In the genomic region with DNA sequence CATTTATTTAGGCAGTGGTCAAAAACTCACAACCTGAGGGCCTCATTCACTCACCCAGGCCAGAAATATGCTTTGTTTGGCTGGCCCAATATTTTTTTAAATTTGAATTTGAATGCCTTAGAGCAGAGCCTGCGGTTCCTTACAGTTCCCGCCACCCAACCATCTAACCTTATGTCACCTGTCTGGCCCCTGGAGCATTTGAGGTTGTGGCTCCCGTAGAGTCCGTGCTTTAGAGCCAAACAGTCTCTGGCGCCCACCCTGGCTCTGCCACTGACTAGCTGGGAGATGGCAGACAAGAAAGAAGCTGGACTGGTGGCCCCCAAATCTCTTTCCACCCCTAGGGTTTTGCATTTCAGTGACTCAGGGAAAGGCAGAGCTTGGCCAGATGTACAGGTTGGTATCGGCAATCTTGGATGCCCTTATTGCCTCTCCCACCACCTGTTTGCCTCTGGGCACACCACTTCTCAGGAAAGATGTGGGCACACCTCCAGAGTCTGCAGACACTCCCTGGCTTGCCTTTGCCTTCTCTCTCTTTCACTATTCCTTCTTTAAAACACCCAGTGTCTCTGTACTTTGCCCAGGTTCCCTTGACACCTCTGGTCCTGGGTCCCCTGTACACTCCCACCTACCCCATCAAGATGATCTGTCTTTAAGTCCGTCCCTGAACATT, we compare ENCODE assay signal across 10 cellular contexts. TPM values are rescaled to one million over a fixed set of nuclear protein-coding genes. Genes with fewer than 3 reads are reported as not detected.
DNase-seq lines count a peak whose midpoint lies in the region; ATAC-seq lines count a peak whose summit lies in the region.
"Had no signal": no experiment of that assay in that cellular context is flagged by ENCODE, and none has a peak within 500 bp of the region (broad histone marks: within the 10 kb centered on the region; RNA-seq: fewer than 3 reads in every experiment).

No MANE protein-coding gene starts in this region.

- H3K36me3 Mint-ChIP-seq in stimulated activated naive CD8-positive, alpha-beta T cell treated with anti-CD3 and anti-CD28 coated beads, Interleukin-15, Interleukin-2, amounts not matched to agents 100 ng/mL and 50 ng/mL, for 24 hours (ENCODE audit: low read depth): peaks cover 23% of the 10 kb centered on the region
- peaks cover 26% of the 10 kb centered on the region for H3K36me3 Mint-ChIP-seq in activated naive CD8-positive, alpha-beta T cell treated with anti-CD3 and anti-CD28 coated beads for 36 hours

- H3K27ac ChIP-seq in mesodermal cell (ENCODE audit: low read depth, low read length, severe bottlenecking): peak overlapping the region; percentile 72

- peak overlapping the region; percentile 56 for H3K27ac Mint-ChIP-seq in stimulated activated naive CD8-positive, alpha-beta T cell treated with anti-CD3 and anti-CD28 coated beads, Interleukin-15, Interleukin-2, amounts not matched to agents 100 ng/mL and 50 ng/mL, for 24 hours
- H3K27ac Mint-ChIP-seq in stimulated activated naive CD8-positive, alpha-beta T cell treated with anti-CD3 and anti-CD28 coated beads, Interleukin-15, amount 100 ng/mL, for 72 hours: no peak overlapping the region
- H3K27ac Mint-ChIP-seq in activated naive CD8-positive, alpha-beta T cell treated with anti-CD3 and anti-CD28 coated beads for 36 hours: peak overlapping the region; percentile 68
- H3K27ac Mint-ChIP-seq: activated T-helper 2 cell treated with anti-CD3 and anti-CD28 coated beads, Interferon-gamma antibody, Interleukin-2, Interleukin-4, amounts not matched to agents 10 μg/mL and 5 μg/mL and 100 μg/mL, durations not matched to agents 14 hours and 24 hours and 36 hours had no signal

- DNase-seq in stimulated activated naive CD8-positive, alpha-beta T cell treated with anti-CD3 and anti-CD28 coated beads, Interleukin-15, amount 100 ng/mL, for 72 hours: no peak
- DNase-seq in activated naive CD8-positive, alpha-beta T cell treated with anti-CD3 and anti-CD28 coated beads for 36 hours: no peak
- no peak for DNase-seq in anterior cingulate cortex (lab: John Stamatoyannopoulos, UW)
- DNase-seq in COR-L47 (lab: John Stamatoyannopoulos, UW): no peak
- DNase-seq in OCI-M2 (lab: John Stamatoyannopoulos, UW; ENCODE audit: unreplicated experiment): no peak
- no peak for DNase-seq in SHP77 treated with DMSO at 0.1 percent for 48 hours (lab: John Stamatoyannopoulos, UW)

- WGBS in mesodermal cell (ENCODE audit: insufficient coverage in 2 of 2), 2 experiments: 94% methylated on average over 5 of the region's 7 CpGs

- no peak for ATAC-seq in stimulated activated naive CD8-positive, alpha-beta T cell treated with anti-CD3 and anti-CD28 coated beads, Interleukin-15, amount 100 ng/mL, for 72 hours

- no peak overlapping the region for H3K4me3 ChIP-seq in mesodermal cell (ENCODE audit: extremely low read depth, insufficient read depth, low read length, poor library complexity, severe bottlenecking)

- no peaks in the 10 kb centered on the region for H3K9me3 ChIP-seq in mesodermal cell (ENCODE audit: control insufficient read depth, low read length)

- H3K4me1 Mint-ChIP-seq in stimulated activated naive CD8-positive, alpha-beta T cell treated with anti-CD3 and anti-CD28 coated beads, Interleukin-15, Interleukin-2, amounts not matched to agents 100 ng/mL and 50 ng/mL, for 24 hours (ENCODE audit: low read depth): peaks cover 67% of the 10 kb centered on the region
- peaks cover 70% of the 10 kb centered on the region for H3K4me1 Mint-ChIP-seq in stimulated activated naive CD8-positive, alpha-beta T cell treated with anti-CD3 and anti-CD28 coated beads, Interleukin-15, amount 100 ng/mL, for 72 hours
- peaks cover 56% of the 10 kb centered on the region for H3K4me1 Mint-ChIP-seq in activated naive CD8-positive, alpha-beta T cell treated with anti-CD3 and anti-CD28 coated beads for 36 hours

- peaks cover 55% of the 10 kb centered on the region for H3K4me1 ChIP-seq in mesodermal cell (ENCODE audit: control insufficient read depth, insufficient read depth, low read length, poor library complexity, severe bottlenecking)

- H3K27me3 Mint-ChIP-seq in stimulated activated naive CD8-positive, alpha-beta T cell treated with anti-CD3 and anti-CD28 coated beads, Interleukin-15, Interleukin-2, amounts not matched to agents 100 ng/mL and 50 ng/mL, for 24 hours: no peaks in the 10 kb centered on the region
- no peaks in the 10 kb centered on the region for H3K27me3 Mint-ChIP-seq in stimulated activated naive CD8-positive, alpha-beta T cell treated with anti-CD3 and anti-CD28 coated beads, Interleukin-15, amount 100 ng/mL, for 72 hours
- H3K27me3 Mint-ChIP-seq in activated naive CD8-positive, alpha-beta T cell treated with anti-CD3 and anti-CD28 coated beads for 36 hours: peaks cover 3% of the 10 kb centered on the region

- H3K36me3 ChIP-seq in mesodermal cell (ENCODE audit: control insufficient read depth, insufficient read depth, low read length): no peaks in the 10 kb centered on the region

- H3K4me3 Mint-ChIP-seq in stimulated activated naive CD8-positive, alpha-beta T cell treated with anti-CD3 and anti-CD28 coated beads, Interleukin-15, Interleukin-2, amounts not matched to agents 100 ng/mL and 50 ng/mL, for 24 hours: peak overlapping the region; percentile 24
- H3K4me3 Mint-ChIP-seq in stimulated activated naive CD8-positive, alpha-beta T cell treated with anti-CD3 and anti-CD28 coated beads, Interleukin-15, amount 100 ng/mL, for 72 hours: peak overlapping the region in 1 of 2 donors; percentile 6
- peak overlapping the region; percentile 29 for H3K4me3 Mint-ChIP-seq in activated naive CD8-positive, alpha-beta T cell treated with anti-CD3 and anti-CD28 coated beads for 36 hours

- no peaks in the 10 kb centered on the region for H3K9me3 Mint-ChIP-seq in stimulated activated naive CD8-positive, alpha-beta T cell treated with anti-CD3 and anti-CD28 coated beads, Interleukin-15, Interleukin-2, amounts not matched to agents 100 ng/mL and 50 ng/mL, for 24 hours
- H3K9me3 Mint-ChIP-seq in stimulated activated naive CD8-positive, alpha-beta T cell treated with anti-CD3 and anti-CD28 coated beads, Interleukin-15, amount 100 ng/mL, for 72 hours: no peaks in the 10 kb centered on the region
- H3K9me3 Mint-ChIP-seq in activated naive CD8-positive, alpha-beta T cell treated with anti-CD3 and anti-CD28 coated beads for 36 hours: no peaks in the 10 kb centered on the region
- H3K9me3 Mint-ChIP-seq: activated T-helper 2 cell treated with anti-CD3 and anti-CD28 coated beads, Interferon-gamma antibody, Interleukin-2, Interleukin-4, amounts not matched to agents 10 μg/mL and 5 μg/mL and 100 μg/mL, durations not matched to agents 14 hours and 24 hours and 36 hours; IgD-negative memory B cell had no signal

RNA-seq across cellular contexts. Expression of gene MAP3K14, which starts 1.9 kb away (rescaled TPM):
- 10 to 100 TPM; 27.1 to 28.3 TPM for total RNA-seq in activated naive CD8-positive, alpha-beta T cell treated with anti-CD3 and anti-CD28 coated beads for 36 hours
- 3.7 TPM for polyA plus RNA-seq in mesodermal cell (2013, experiment 1 of 2)
- 3.2 TPM for polyA plus RNA-seq in mesodermal cell (2013, experiment 2 of 2)

RNA-seq across cellular contexts. Expression of gene SPATA32, which starts 56.8 kb away (rescaled TPM):
- total RNA-seq in activated naive CD8-positive, alpha-beta T cell treated with anti-CD3 and anti-CD28 coated beads for 36 hours: under 1 TPM; 0.62 to 0.68 TPM
- polyA plus RNA-seq in mesodermal cell (2013, experiment 1 of 2): not detected
- not detected for polyA plus RNA-seq in mesodermal cell (2013, experiment 2 of 2)

Comparison
In these comparisons a context has a peak if more than half of its experiments do, and no peak if none do; other contexts are left out.
1. H3K27ac Mint-ChIP-seq: peak in stimulated activated naive CD8-positive, alpha-beta T cell treated with anti-CD3 and anti-CD28 coated beads, Interleukin-15, Interleukin-2, amounts not matched to agents 100 ng/mL and 50 ng/mL, for 24 hours (single experiment) and activated naive CD8-positive, alpha-beta T cell treated with anti-CD3 and anti-CD28 coated beads for 36 hours (single experiment); none in stimulated activated naive CD8-positive, alpha-beta T cell treated with anti-CD3 and anti-CD28 coated beads, Interleukin-15, amount 100 ng/mL, for 72 hours (0 of 2).